ENCODE assay signal across 2 cellular contexts in genomic region chr3:186772886-186773417, GRCh38.
TF ChIP-seq lines count a peak whose summit lies in the region.

No MANE protein-coding gene starts in this region.

TF ChIP-seq in SK-N-SH, 30 proteins besides CTCF, POLR2A, EP300 and RAD21 (continued from another document):
- no peak for TF ChIP-seq USF2 (IDR thresholded peaks at IDR 0.05; ENCODE audit: borderline replicate concordance, low read depth, low read length)
- no peak for TF ChIP-seq RCOR1 (IDR thresholded peaks at IDR 0.05; ENCODE audit: low read length)
- TF ChIP-seq SIN3A (IDR thresholded peaks at IDR 0.05; ENCODE audit: borderline replicate concordance, low read depth, low read length): no peak
- no peak for TF ChIP-seq ELF1 (IDR thresholded peaks at IDR 0.05)
- no peak for TF ChIP-seq REST (IDR thresholded peaks at IDR 0.05; ENCODE audit: low read depth, low read length)
- no peak for TF ChIP-seq TAF1 (IDR thresholded peaks at IDR 0.05; ENCODE audit: borderline replicate concordance, low read depth, low read length)
- TF ChIP-seq GATA2 (CRISPR knock-in tag; IDR thresholded peaks at IDR 0.05): no peak
- no peak for TF ChIP-seq MEF2A (IDR thresholded peaks at IDR 0.05; ENCODE audit: borderline replicate concordance, low read depth)

TF ChIP-seq in SK-N-SH treated with all-trans-retinoic acid at 6 μM for 48 hours, 23 proteins besides CTCF, POLR2A, EP300 and RAD21 (continued from another document):
- TF ChIP-seq PATZ1 (CRISPR knock-in tag; IDR thresholded peaks at IDR 0.05; ENCODE audit: borderline replicate concordance) (no peak), ZFP3 (CRISPR knock-in tag; IDR thresholded peaks at IDR 0.05) (no peak), TSHZ2 (CRISPR knock-in tag; IDR thresholded peaks at IDR 0.05) (no peak), SNAI2 (CRISPR knock-in tag; IDR thresholded peaks at IDR 0.05) (no peak), PPARA (CRISPR knock-in tag; IDR thresholded peaks at IDR 0.05; ENCODE audit: borderline replicate concordance) (no peak), CSDC2 (CRISPR knock-in tag; IDR thresholded peaks at IDR 0.05) (no peak), CSRNP3 (CRISPR knock-in tag; IDR thresholded peaks at IDR 0.05) (no peak), ARNTL (CRISPR knock-in tag; IDR thresholded peaks at IDR 0.05; ENCODE audit: borderline replicate concordance, low read depth) (no peak), OSR1 (CRISPR knock-in tag; IDR thresholded peaks at IDR 0.05) (no peak), ZNF8 (CRISPR knock-in tag; IDR thresholded peaks at IDR 0.05) (no peak)
